Comparison of ENCODE assay signal across 24 cellular contexts in the genomic region with DNA sequence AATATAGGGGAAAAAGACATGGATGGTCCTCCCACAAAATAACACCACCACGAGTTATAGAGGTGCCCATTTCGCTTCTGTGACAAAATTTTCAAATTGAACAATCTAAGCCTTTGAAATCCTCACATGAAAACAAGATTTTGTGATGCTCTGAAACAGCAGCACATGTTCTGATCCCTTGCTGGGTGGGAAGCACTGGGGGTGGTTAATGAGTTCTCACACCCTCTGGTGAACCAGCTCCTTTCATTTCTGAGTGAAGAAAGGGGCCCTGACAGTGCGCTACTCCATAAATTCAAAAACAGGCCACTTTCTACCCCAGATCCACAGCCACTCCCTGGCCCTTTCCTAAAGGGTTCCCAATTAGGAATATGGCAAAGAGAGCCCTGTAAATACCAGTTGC.
"Had no signal": no experiment of that assay in that cellular context is flagged by ENCODE, and none has a peak within 500 bp of the region (broad histone marks: within the 10 kb centered on the region; RNA-seq: fewer than 3 reads in every experiment).

No MANE protein-coding gene starts in this region.

- H3K4me1 ChIP-seq: breast epithelium, right lobe of liver, testis had no signal

- DNase-seq: activated CD4-positive, alpha-beta T cell treated with anti-CD3 and anti-CD28 coated beads, Interleukin-2, amount 10 ng/mL, durations not matched to agents 7 days and 5 days; activated CD4-positive, CD25-positive, alpha-beta regulatory T cell; activated CD8-positive, alpha-beta memory T cell treated with anti-CD3 and anti-CD28 coated beads for 24 hours; activated CD8-positive, alpha-beta memory T cell treated with anti-CD3 and anti-CD28 coated beads, Interleukin-2, amount 50 U/mL, for 48 hours; activated effector memory CD4-positive, alpha-beta T cell treated with Interleukin-2 at 50 U/mL for 16 hours; activated naive CD4-positive, alpha-beta T cell treated with anti-CD3 and anti-CD28 coated beads, Interleukin-2, amount 10 ng/mL, durations not matched to agents 7 days and 5 days; activated T-cell treated with anti-CD3 and anti-CD28 coated beads, Interleukin-2, amount 50 U/mL, for 48 hours; dermis blood vessel endothelial cell; effector memory CD4-positive, alpha-beta T cell; glutamatergic neuron; left lung; mammary epithelial cell; naive B cell; ovary; right lobe of liver; SK-N-SH; stimulated activated CD4-positive, alpha-beta T cell treated with anti-CD3 and anti-CD28 coated beads, Interleukin-4, amount 100 ng/mL, for 1 hour; stomach; T-helper 9 cell; testis; upper lobe of right lung had no signal

- H3K4me3 Mint-ChIP-seq: activated CD4-positive, alpha-beta T cell treated with anti-CD3 and anti-CD28 coated beads, Interleukin-2, amount 10 ng/mL, durations not matched to agents 7 days and 5 days; activated naive CD4-positive, alpha-beta T cell treated with anti-CD3 and anti-CD28 coated beads, Interleukin-2, amount 10 ng/mL, durations not matched to agents 7 days and 5 days; naive B cell had no signal

- H3K36me3 Mint-ChIP-seq: naive B cell had no signal

- H3K9me3 ChIP-seq: ascending aorta, breast epithelium, left lung, ovary, right lobe of liver, SK-N-SH, stomach, testis, upper lobe of right lung had no signal

- H3K9me3 Mint-ChIP-seq: activated naive CD4-positive, alpha-beta T cell treated with anti-CD3 and anti-CD28 coated beads, Interleukin-2, amount 10 ng/mL, durations not matched to agents 7 days and 5 days had no signal

- H3K27me3 Mint-ChIP-seq: activated CD4-positive, alpha-beta T cell treated with anti-CD3 and anti-CD28 coated beads, Interleukin-2, amount 10 ng/mL, durations not matched to agents 7 days and 5 days; activated naive CD4-positive, alpha-beta T cell treated with anti-CD3 and anti-CD28 coated beads, Interleukin-2, amount 10 ng/mL, durations not matched to agents 7 days and 5 days; naive B cell had no signal

- ATAC-seq: left lung, right lobe of liver, upper lobe of right lung had no signal

- H3K27ac Mint-ChIP-seq: activated CD4-positive, alpha-beta T cell treated with anti-CD3 and anti-CD28 coated beads, Interleukin-2, amount 10 ng/mL, durations not matched to agents 7 days and 5 days; activated naive CD4-positive, alpha-beta T cell treated with anti-CD3 and anti-CD28 coated beads, Interleukin-2, amount 10 ng/mL, durations not matched to agents 7 days and 5 days; naive B cell had no signal

- H3K36me3 ChIP-seq: ascending aorta, breast epithelium, left lung, ovary, right lobe of liver, stomach, upper lobe of right lung had no signal

- H3K4me3 ChIP-seq: ascending aorta, breast epithelium, left lung, ovary, right lobe of liver, smooth muscle cell, stomach, testis, upper lobe of right lung had no signal

- H3K27ac ChIP-seq: ascending aorta, breast epithelium, left lung, ovary, right lobe of liver, stomach, testis, upper lobe of right lung had no signal

- H3K27me3 ChIP-seq: ascending aorta, breast epithelium, left lung, ovary, right lobe of liver, stomach, testis, upper lobe of right lung had no signal
